ENCODE assay signal across 27 cellular contexts in the genomic region with DNA sequence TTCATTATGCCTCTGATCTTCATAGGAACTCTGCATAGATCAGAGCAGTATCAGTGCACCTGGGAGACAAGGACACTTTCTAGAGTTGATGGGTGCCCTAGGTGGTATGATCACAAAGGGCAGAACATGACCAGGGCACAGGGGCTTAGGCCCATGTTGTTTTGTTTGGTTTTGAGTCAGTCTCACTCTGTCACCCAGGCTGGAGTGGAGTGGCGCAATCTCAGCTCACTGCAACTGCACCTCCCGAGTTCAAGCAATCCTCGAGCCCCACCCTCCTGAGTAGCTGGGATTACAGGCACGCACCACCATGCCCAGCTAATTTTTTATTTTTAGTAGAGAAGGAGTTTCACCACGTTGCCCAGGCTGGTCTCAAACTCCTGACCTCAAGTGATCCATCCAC. TPM values are rescaled to one million over a fixed set of nuclear protein-coding genes. Genes with fewer than 3 reads are reported as not detected.
DNase-seq lines count a peak whose midpoint lies in the region; ATAC-seq, FAIRE-seq and TF ChIP-seq lines count a peak whose summit lies in the region.
"Had no signal": no experiment of that assay in that cellular context is flagged by ENCODE, and none has a peak within 500 bp of the region (broad histone marks: within the 10 kb centered on the region; RNA-seq: fewer than 3 reads in every experiment).

No MANE protein-coding gene starts in this region.

- no peak for TF ChIP-seq RAD21 in K562 (CRISPR knock-in tag; conservative IDR thresholded peaks at IDR 0.05 in 1 of 2, IDR thresholded peaks at IDR 0.05 in 1 of 2)

- H3K9me3 ChIP-seq in breast epithelium, result no peaks in the 10 kb centered on the region
- H3K9me3 ChIP-seq in K562 (replicated peaks; ENCODE audit: control insufficient read depth, insufficient read depth, low read depth, low read length), result no peaks in the 10 kb centered on the region
- no peaks in the 10 kb centered on the region for H3K9me3 ChIP-seq in stomach
- H3K9me3 ChIP-seq: A549; BE2C; BLaER1 treated with 17β-estradiol and CSF1 and Interleukin-3, amounts not matched to agents 10 nM and 100 nM had no signal

- ATAC-seq in K562 (no peak), esophagus mucosa (peak; percentile 62)
- ATAC-seq: A549, GM12878 had no signal

- WGBS in K562 (ENCODE audit: insufficient coverage, low coverage, missing lambda C conversion rate), result 3% methylated on average over 5 of the region's 5 CpGs
- WGBS in stomach, 5 donors, result 80 to 96% (median 92%) methylated on average over 5 of the region's 5 CpGs

- TF ChIP-seq POLR2A in breast epithelium (IDR thresholded peaks at IDR 0.05) (no peak), K562 (conservative IDR thresholded peaks at IDR 0.05) (no peak), stomach (IDR thresholded peaks at IDR 0.05) (no peak)

- intact Hi-C loops in MCF 10A (cut with micrococcal nuclease), result no loop called here
- intact Hi-C loops in breast epithelium (cut with DNase I; ENCODE audit: low total_unique reads), result no loop called here
- intact Hi-C loops in K562 (cut with micrococcal nuclease), result no loop called here
- intact Hi-C loops in stomach (cut with DNase I; ENCODE audit: low total_unique reads), result no loop called here

- no peak for TF ChIP-seq EP300 in K562 (IDR thresholded peaks at IDR 0.05; ENCODE audit: low read length)
- TF ChIP-seq EP300 in stomach (IDR thresholded peaks at IDR 0.05), result no peak

- H3K27ac ChIP-seq in breast epithelium (no peak overlapping the region), K562 (ENCODE audit: extremely low read depth, low read depth, low read length) (no peak overlapping the region), stomach (no peak overlapping the region)
- H3K27ac ChIP-seq: A549; BLaER1 treated with 17β-estradiol and CSF1 and Interleukin-3, amounts not matched to agents 10 nM and 100 nM; GM23248 had no signal

- H3K27ac Mint-ChIP-seq in MCF 10A (ENCODE audit: low read depth, unreplicated experiment) (no peak overlapping the region), chondrocyte (ENCODE audit: unreplicated experiment) (no peak overlapping the region)
- H3K27ac Mint-ChIP-seq: CD4-positive, alpha-beta T cell; CD8-positive, alpha-beta memory T cell had no signal

- no peak for TF ChIP-seq CTCF in MCF 10A (IDR thresholded peaks at IDR 0.05; ENCODE audit: unreplicated experiment)
- TF ChIP-seq CTCF in breast epithelium (IDR thresholded peaks at IDR 0.05), result no peak
- no peak for TF ChIP-seq CTCF in K562 (IDR thresholded peaks at IDR 0.05 in 2 of 3, conservative IDR thresholded peaks at IDR 0.05 in 1 of 3; ENCODE audit: insufficient read depth in 2 of 3, low read depth in 1 of 3, low read length in 3 of 3)
- no peak for TF ChIP-seq CTCF in stomach (IDR thresholded peaks at IDR 0.05)
- no peak for TF ChIP-seq CTCF in chondrocyte (IDR thresholded peaks at IDR 0.05)

- H3K27me3 Mint-ChIP-seq in MCF 10A (ENCODE audit: insufficient read depth, unreplicated experiment), result no peaks in the 10 kb centered on the region
- H3K27me3 Mint-ChIP-seq in chondrocyte (ENCODE audit: low read depth), result no peaks in the 10 kb centered on the region
- H3K27me3 Mint-ChIP-seq: CD4-positive, alpha-beta T cell had no signal

- DNase-seq in MCF 10A (ENCODE audit: unreplicated experiment), result peak; percentile 18
- no peak for DNase-seq in breast epithelium (ENCODE audit: low spot score in 2 of 2)
- DNase-seq in K562 (ENCODE audit: extremely low read depth in 1 of 4, low spot score in 3 of 4), result no peak
- peak; percentile 13 for DNase-seq in stomach
- no peak for DNase-seq in NCI-H2081 (lab: John Stamatoyannopoulos, UW)
- no peak for DNase-seq in chondrocyte (ENCODE audit: low spot score)
- DNase-seq: 8988T; ACHN; AML-193; BE2C; CD4-positive, alpha-beta T cell; CD8-positive, alpha-beta memory T cell; DMS 273 treated with DMSO at 0.1 percent for 48 hours; DMS79; EL; GDM1; GM23248; H7; HCEC 1CT had no signal

- H3K4me1 Mint-ChIP-seq in MCF 10A (ENCODE audit: insufficient read depth, unreplicated experiment), result no peaks in the 10 kb centered on the region
- no peaks in the 10 kb centered on the region for H3K4me1 Mint-ChIP-seq in chondrocyte (ENCODE audit: low read depth)
- H3K4me1 Mint-ChIP-seq: CD14-positive monocyte; CD8-positive, alpha-beta memory T cell had no signal

- H3K9me1 ChIP-seq in K562 (ENCODE audit: control insufficient read depth, insufficient read depth, low read length), result no peaks in the 10 kb centered on the region

- H3K4me3 ChIP-seq in breast epithelium (no peak overlapping the region), K562 (no peak overlapping the region), stomach (no peak overlapping the region)
- H3K4me3 ChIP-seq: A549; BLaER1 treated with 17β-estradiol and CSF1 and Interleukin-3, amounts not matched to agents 10 nM and 100 nM; GM12878; GM23248 had no signal

- no peak overlapping the region for H2AFZ ChIP-seq in K562 (ENCODE audit: low read depth, low read length)
- H2AFZ ChIP-seq: GM23248 had no signal

- FAIRE-seq in K562 (lab: Jason Lieb, UNC), result no peak
- FAIRE-seq: A549, D721Med, GM12878, GM19239, H1 had no signal

- POLR2A ChIA-PET in MCF 10A (lab: Yijun Ruan, JAX) (interaction anchor here (3.5 kb wide), 1 partner anchor 17 kb away, joined by 15 read pairs; a partner anchor contains a TSS), K562 (lab: Yijun Ruan, JAX) (no interaction called here)

- H3K9me3 Mint-ChIP-seq in MCF 10A (ENCODE audit: unreplicated experiment) (no peaks in the 10 kb centered on the region), chondrocyte (ENCODE audit: low read depth) (no peaks in the 10 kb centered on the region)
- H3K9me3 Mint-ChIP-seq: CD14-positive monocyte; CD4-positive, alpha-beta T cell; CD8-positive, alpha-beta memory T cell had no signal

- H4K20me1 ChIP-seq in K562 (replicated peaks; ENCODE audit: control insufficient read depth, insufficient read depth, low read length), result no peaks in the 10 kb centered on the region
- H4K20me1 ChIP-seq: BLaER1 treated with 17β-estradiol and CSF1 and Interleukin-3, amounts not matched to agents 10 nM and 100 nM had no signal

- BruUV-seq in MCF 10A (replicated peaks; lab: Mats Ljungman, UMichigan), result no TSS peak
- no TSS peak for BruUV-seq in K562 (replicated peaks; lab: Mats Ljungman, UMichigan)

- H3K4me1 ChIP-seq in breast epithelium (no peaks in the 10 kb centered on the region), K562 (replicated peaks in 1 of 2; ENCODE audit: control insufficient read depth in 2 of 2, insufficient read depth in 2 of 2, low read length in 2 of 2) (no peaks in the 10 kb centered on the region), stomach (no peaks in the 10 kb centered on the region)
- H3K4me1 ChIP-seq: A549; BE2C; BLaER1 treated with 17β-estradiol and CSF1 and Interleukin-3, amounts not matched to agents 10 nM and 100 nM had no signal

- no peaks in the 10 kb centered on the region for H3K36me3 ChIP-seq in breast epithelium
- H3K36me3 ChIP-seq in K562 (ENCODE audit: control insufficient read depth, insufficient read depth, low read length), result no peaks in the 10 kb centered on the region
- peaks cover 36 to 99% (median 92%) of the 10 kb centered on the region in 4 donors for H3K36me3 ChIP-seq in stomach

- H3K36me3 Mint-ChIP-seq in MCF 10A (ENCODE audit: insufficient read depth, unreplicated experiment) (peaks cover 87% of the 10 kb centered on the region), chondrocyte (ENCODE audit: low read depth) (peaks cover 23% of the 10 kb centered on the region)
- H3K36me3 Mint-ChIP-seq: CD14-positive monocyte; CD8-positive, alpha-beta memory T cell had no signal

- H3K27me3 ChIP-seq in breast epithelium (no peaks in the 10 kb centered on the region), K562 (ENCODE audit: control insufficient read depth in 2 of 2, insufficient read depth in 2 of 2, low read length in 2 of 2) (peaks cover 18 to 32% of the 10 kb centered on the region in 2 experiments; a peak in 3 of 5 replicates), stomach (no peaks in the 10 kb centered on the region)
- H3K27me3 ChIP-seq: BE2C; BLaER1 treated with 17β-estradiol and CSF1 and Interleukin-3, amounts not matched to agents 10 nM and 100 nM had no signal

- no peak overlapping the region for H3K4me3 Mint-ChIP-seq in MCF 10A (ENCODE audit: unreplicated experiment)
- H3K4me3 Mint-ChIP-seq in chondrocyte (ENCODE audit: unreplicated experiment), result no peak overlapping the region
- H3K4me3 Mint-ChIP-seq: CD14-positive monocyte; CD4-positive, alpha-beta T cell; CD8-positive, alpha-beta memory T cell had no signal

- CTCF ChIA-PET in MCF 10A (lab: Yijun Ruan, JAX) (interaction anchor here (1.2 kb wide), 1 partner anchor 9 kb away, joined by 3 read pairs; no protein-coding TSS in a partner anchor), K562 (lab: Yijun Ruan, JAX; ENCODE audit: low intra/inter-chr PET ratio) (no interaction called here)

- H3K4me2 ChIP-seq in K562 (ENCODE audit: insufficient read depth, low read length), result no peak overlapping the region
- H3K4me2 ChIP-seq: A549; BLaER1 treated with 17β-estradiol and CSF1 and Interleukin-3, amounts not matched to agents 10 nM and 100 nM had no signal

- H3K79me2 ChIP-seq in K562 (ENCODE audit: control insufficient read depth, insufficient read depth, low read length), result no peaks in the 10 kb centered on the region

- in situ Hi-C loops in K562 (cut with MboI), result no loop called here

- no peak overlapping the region for H3K9ac ChIP-seq in K562 (ENCODE audit: insufficient read depth in 1 of 2, low read depth in 2 of 2, low read length in 2 of 2)
- H3K9ac ChIP-seq: BLaER1 treated with 17β-estradiol and CSF1 and Interleukin-3, amounts not matched to agents 10 nM and 100 nM; GM23248 had no signal

RNA-seq across cellular contexts. Expression of a gene that starts 17.6 kb away (rescaled TPM):
- total RNA-seq in MCF 10A (2022), result 46.8 and 89.1 TPM in 2 replicates
- total RNA-seq in breast epithelium, result 10 to 100 TPM; 38.7 to 83.0 (median 45.2) TPM
- total RNA-seq in K562 (2011; cell fraction: chromatin; rRNA removed; ENCODE audit: low replicate concordance), result not detected in 2 replicates
- total RNA-seq in K562 (2011; cell fraction: nucleolus; rRNA removed), result not detected in 2 replicates
- 0.15 TPM in 1 of 2 replicates, not detected in the other for total RNA-seq in K562 (2011; cell fraction: nucleoplasm; rRNA removed)
- not detected in 2 replicates for total RNA-seq in K562 (2014; rRNA removed)
- total RNA-seq in K562 (2014; rRNA removed; fragmentation: Illumina TruSeq; extraction: Trizol), result not detected in 2 replicates
- not detected in 2 replicates for total RNA-seq in K562 (2015; rRNA removed; fragmentation: Illumina TruSeq; extraction: Trizol)
- 0.38 and 0.49 TPM in 2 replicates for total RNA-seq in K562 (2021)
- polyA plus RNA-seq in K562 (2011; rRNA removed), result 0.04 TPM in 1 of 2 replicates, not detected in the other
- polyA plus RNA-seq in K562 (2011; cell fraction: cytosol; rRNA removed), result not detected in 2 replicates
- polyA plus RNA-seq in K562 (2011; cell fraction: nucleus; rRNA removed), result not detected in 2 replicates
- 0.16 TPM in 1 of 2 replicates, not detected in the other for polyA plus RNA-seq in K562 (2012)
- polyA plus RNA-seq in K562 (2014; fragmentation: Illumina TruSeq; extraction: Trizol), result not detected in 2 replicates
- polyA plus RNA-seq in K562 (2014; fragmentation: Nextera tagmentation; extraction: Ambion mirVana), result not detected
- polyA plus RNA-seq in K562 (2014; rRNA removed), result not detected in 2 replicates
- polyA minus RNA-seq in K562 (2011; rRNA and poly(A)+ RNA removed), result not detected in 2 replicates
- not detected in 2 replicates for polyA minus RNA-seq in K562 (2011; cell fraction: cytosol; rRNA and poly(A)+ RNA removed)
- polyA minus RNA-seq in K562 (2011; cell fraction: nucleus; rRNA and poly(A)+ RNA removed), result 0.67 TPM in 1 of 2 replicates, not detected in the other
- total RNA-seq in esophagus mucosa, result 118 TPM
- total RNA-seq in stomach, result 10 to 100 TPM in 4 of 5 donors, 1 to 10 TPM in 1; 4.9 to 55.6 (median 30.9) TPM
- polyA plus RNA-seq in stomach, result 10 to 100 TPM; 32.2 to 52.9 (median 32.9) TPM
- total RNA-seq in chondrocyte, result 54.0 to 71.3 TPM (median 58.2 TPM) in 3 replicates

RNA-seq across cellular contexts. Expression of a gene that starts 23.3 kb away (rescaled TPM):
- 57.4 and 73.2 TPM in 2 replicates for total RNA-seq in MCF 10A (2022)
- total RNA-seq in breast epithelium, result 10 to 100 TPM; 44.9 to 58.7 (median 54.7) TPM
- total RNA-seq in K562 (2011; cell fraction: chromatin; rRNA removed; ENCODE audit: low replicate concordance), result 37.3 and 64.3 TPM in 2 replicates
- 28.2 and 28.4 TPM in 2 replicates for total RNA-seq in K562 (2011; cell fraction: nucleolus; rRNA removed)
- 17.1 and 29.6 TPM in 2 replicates for total RNA-seq in K562 (2011; cell fraction: nucleoplasm; rRNA removed)
- total RNA-seq in K562 (2014; rRNA removed), result 20.2 and 24.9 TPM in 2 replicates
- 46.8 and 55.3 TPM in 2 replicates for total RNA-seq in K562 (2014; rRNA removed; fragmentation: Illumina TruSeq; extraction: Trizol)
- 46.9 and 47.5 TPM in 2 replicates for total RNA-seq in K562 (2015; rRNA removed; fragmentation: Illumina TruSeq; extraction: Trizol)
- 25.8 and 26.1 TPM in 2 replicates for total RNA-seq in K562 (2021)
- 20.1 and 33.4 TPM in 2 replicates for polyA plus RNA-seq in K562 (2011; rRNA removed)
- 18.0 and 26.0 TPM in 2 replicates for polyA plus RNA-seq in K562 (2011; cell fraction: cytosol; rRNA removed)
- polyA plus RNA-seq in K562 (2011; cell fraction: nucleus; rRNA removed), result 5.1 and 5.3 TPM in 2 replicates
- polyA plus RNA-seq in K562 (2012), result 18.9 and 32.2 TPM in 2 replicates
- polyA plus RNA-seq in K562 (2014; fragmentation: Illumina TruSeq; extraction: Trizol), result 37.7 and 43.5 TPM in 2 replicates
- polyA plus RNA-seq in K562 (2014; fragmentation: Nextera tagmentation; extraction: Ambion mirVana), result 10 to 100 TPM; 56.1 to 59.8 TPM
- 27.7 and 35.1 TPM in 2 replicates for polyA plus RNA-seq in K562 (2014; rRNA removed)
- polyA minus RNA-seq in K562 (2011; rRNA and poly(A)+ RNA removed), result 58.4 and 72.4 TPM in 2 replicates
- 7.6 and 18.0 TPM in 2 replicates for polyA minus RNA-seq in K562 (2011; cell fraction: cytosol; rRNA and poly(A)+ RNA removed)
- 10.2 and 20.2 TPM in 2 replicates for polyA minus RNA-seq in K562 (2011; cell fraction: nucleus; rRNA and poly(A)+ RNA removed)
- total RNA-seq in esophagus mucosa, result 19.8 TPM
- total RNA-seq in stomach, result 100 to 1,000 TPM in 2 of 5 donors, 10 to 100 TPM in 3; 26.6 to 246 (median 61.1) TPM
- 10 to 100 TPM; 14.4 to 18.8 (median 15.4) TPM for polyA plus RNA-seq in stomach
- 38.8 to 47.2 TPM (median 46.8 TPM) in 3 replicates for total RNA-seq in chondrocyte

Comparison
In these comparisons a context has a peak if more than half of its experiments do, and no peak if none do; other contexts are left out.
1. DNase-seq: peak in MCF 10A (single experiment) and stomach (single experiment); none in breast epithelium (0 of 2), K562 (0 of 4), NCI-H2081 (0 of 2) and chondrocyte (single experiment).